ENCODE assay signal across 16 cellular contexts in the genomic region with DNA sequence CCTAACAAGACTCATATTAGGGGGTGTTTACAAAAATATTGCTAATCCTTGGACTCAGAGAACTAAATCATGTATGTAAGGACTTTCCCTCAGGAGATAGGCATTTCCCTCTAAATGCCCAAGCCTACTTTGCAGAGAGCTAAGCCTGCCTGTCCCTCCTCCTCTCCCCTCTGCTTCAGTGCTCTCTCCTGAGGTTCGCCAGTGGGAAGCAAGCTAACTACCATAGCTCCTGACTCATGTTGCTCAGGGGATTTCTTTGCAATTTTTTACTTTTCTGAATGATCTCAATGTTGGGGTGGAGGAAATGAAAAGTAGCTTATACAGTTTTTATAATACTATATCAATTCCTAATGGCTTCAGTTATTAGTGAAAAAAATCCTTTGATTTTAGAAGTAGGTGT. TPM values are rescaled to one million over a fixed set of nuclear protein-coding genes. Genes with fewer than 3 reads are reported as not detected.
DNase-seq lines count a peak whose midpoint lies in the region; TF ChIP-seq lines count a peak whose summit lies in the region.
"Had no signal": no experiment of that assay in that cellular context is flagged by ENCODE, and none has a peak within 500 bp of the region (broad histone marks: within the 10 kb centered on the region; RNA-seq: fewer than 3 reads in every experiment).

No MANE protein-coding gene starts in this region.

- H3K79me2 ChIP-seq in DOHH2 (ENCODE audit: control insufficient read depth, low read length), result no peaks in the 10 kb centered on the region
- peaks cover 26% of the 10 kb centered on the region for H3K79me2 ChIP-seq in osteoblast (ENCODE audit: insufficient read depth, low read length)

- H3K4me3 ChIP-seq in DOHH2 (ENCODE audit: low read length) (peak overlapping the region; percentile 27; the same call in 1 of the 2 replicates), osteoblast (ENCODE audit: insufficient read depth, low read length) (no peak overlapping the region)
- H3K4me3 ChIP-seq: A549 had no signal

- H3K4me1 ChIP-seq in DOHH2 (ENCODE audit: control insufficient read depth, low read length) (peaks cover 24% of the 10 kb centered on the region), osteoblast (ENCODE audit: insufficient read depth, low read length) (peaks cover 12% of the 10 kb centered on the region)
- H3K4me1 ChIP-seq: A549 had no signal

- TF ChIP-seq CTCF in DOHH2 (IDR thresholded peaks at IDR 0.05; ENCODE audit: low read depth, low read length, poor library complexity, severe bottlenecking) (no peak), osteoblast (IDR thresholded peaks at IDR 0.05; ENCODE audit: extremely low read depth, low read depth, low read length) (no peak)

- peak overlapping the region; percentile 23 for H2AFZ ChIP-seq in osteoblast (ENCODE audit: low read length)

- peaks cover 6% of the 10 kb centered on the region; the same call in 1 of the 2 replicates for H3K9me3 ChIP-seq in DOHH2 (ENCODE audit: control insufficient read depth, insufficient read depth, low read length)
- H3K9me3 ChIP-seq in osteoblast (ENCODE audit: low read depth, low read length), result no peaks in the 10 kb centered on the region

- no peaks in the 10 kb centered on the region for H3K27me3 ChIP-seq in DOHH2 (ENCODE audit: control insufficient read depth, low read length)
- no peaks in the 10 kb centered on the region for H3K27me3 ChIP-seq in osteoblast (ENCODE audit: insufficient read depth, low read length)

- H3K4me2 ChIP-seq in DOHH2 (ENCODE audit: low read length), result peak overlapping the region; percentile 38
- peak overlapping the region; percentile 55 for H3K4me2 ChIP-seq in osteoblast (ENCODE audit: insufficient read depth, low read length)
- H3K4me2 ChIP-seq: A549 had no signal

- H3K27ac ChIP-seq in DOHH2 (ENCODE audit: low read depth, low read length) (no peak overlapping the region), osteoblast (ENCODE audit: low read depth, low read length) (peak overlapping the region; percentile 75)
- H3K27ac ChIP-seq: 22Rv1, A549, C4-2B had no signal

- H3K36me3 ChIP-seq in DOHH2 (ENCODE audit: control insufficient read depth, low read length), result no peaks in the 10 kb centered on the region
- peaks cover 35% of the 10 kb centered on the region for H3K36me3 ChIP-seq in osteoblast (ENCODE audit: insufficient read depth, low read length)

- DNase-seq in NCI-H526 treated with DMSO at 0.1 percent for 48 hours (lab: John Stamatoyannopoulos, UW) (peak; percentile 63), fibroblast of peridontal ligament (ENCODE audit: extremely low read depth) (peak; percentile 57), osteoblast (ENCODE audit: insufficient read length, low spot score, missing footprints) (no peak), NCI-H345 (lab: John Stamatoyannopoulos, UW) (no peak)
- no peak for DNase-seq in NK-92 treated with Interleukin-12 subunit alpha and Interleukin-12 subunit beta, amount 100 ng/mL, for 24 hours (lab: John Stamatoyannopoulos, UW)
- no peak for DNase-seq in activated effector memory CD4-positive, alpha-beta T cell treated with Interleukin-2 at 50 U/mL for 16 hours
- DNase-seq: AML-193; CD4-positive, alpha-beta T cell; DMS153; DMS79; EL; H9 had no signal

- H3F3A ChIP-seq in DOHH2 (ENCODE audit: control insufficient read depth, insufficient read depth), result no peaks in the 10 kb centered on the region

- no peaks in the 10 kb centered on the region for H3K9me2 ChIP-seq in DOHH2 (replicated peaks; ENCODE audit: control insufficient read depth, low read length)

- H4K20me1 ChIP-seq in DOHH2 (ENCODE audit: control insufficient read depth, insufficient read depth, low read depth, low read length), result no peaks in the 10 kb centered on the region
- H4K20me1 ChIP-seq in osteoblast (ENCODE audit: insufficient read depth, low read length), result peaks cover 2% of the 10 kb centered on the region

RNA-seq across cellular contexts. Expression of a gene that starts 29.6 kb away (rescaled TPM):
- total RNA-seq in osteoblast, result 25.6 and 32.6 TPM in 2 replicates

RNA-seq across cellular contexts. Expression of a gene that starts 33.4 kb away (rescaled TPM):
- total RNA-seq in osteoblast, result 11.6 and 16.5 TPM in 2 replicates

Comparison
In these comparisons a context has a peak if more than half of its experiments do, and no peak if none do; other contexts are left out.
1. DNase-seq: peak in NCI-H526 treated with DMSO at 0.1 percent for 48 hours (single experiment) and fibroblast of peridontal ligament (single experiment); none in osteoblast (single experiment), NCI-H345 (single experiment), NK-92 treated with Interleukin-12 subunit alpha and Interleukin-12 subunit beta, amount 100 ng/mL, for 24 hours (single experiment) and activated effector memory CD4-positive, alpha-beta T cell treated with Interleukin-2 at 50 U/mL for 16 hours (single experiment).